ENCODE assay signal across 1 cellular context in the genomic region with DNA sequence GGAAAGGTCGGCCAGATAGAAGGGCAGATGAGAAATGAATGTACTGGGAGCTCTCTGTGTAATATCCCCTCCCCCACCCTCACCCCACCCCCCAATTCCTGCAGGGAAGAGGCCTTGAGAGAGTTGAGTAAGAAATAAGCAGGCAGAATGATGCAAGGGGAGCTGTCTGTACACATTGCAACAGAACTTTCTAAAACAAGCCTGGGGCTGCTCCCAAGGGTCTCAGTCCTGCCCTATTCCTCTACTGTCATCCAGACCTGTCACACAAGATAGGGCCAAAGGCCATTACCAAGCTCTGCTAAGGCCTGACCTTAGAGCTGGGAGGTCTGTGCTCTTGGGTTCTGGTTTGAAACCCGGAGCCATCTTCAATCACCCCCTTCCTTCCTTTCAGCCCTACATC.
A peak's percentile ranks its signal among the peaks of the same experiment; 100 is the strongest.
TF ChIP-seq lines count a peak whose summit lies in the region.

No MANE protein-coding gene starts in this region.

TF ChIP-seq in HepG2, 621 proteins besides CTCF, POLR2A, EP300 and RAD21 (continued from another document and continues in another):
- TF ChIP-seq, protein P1, sequence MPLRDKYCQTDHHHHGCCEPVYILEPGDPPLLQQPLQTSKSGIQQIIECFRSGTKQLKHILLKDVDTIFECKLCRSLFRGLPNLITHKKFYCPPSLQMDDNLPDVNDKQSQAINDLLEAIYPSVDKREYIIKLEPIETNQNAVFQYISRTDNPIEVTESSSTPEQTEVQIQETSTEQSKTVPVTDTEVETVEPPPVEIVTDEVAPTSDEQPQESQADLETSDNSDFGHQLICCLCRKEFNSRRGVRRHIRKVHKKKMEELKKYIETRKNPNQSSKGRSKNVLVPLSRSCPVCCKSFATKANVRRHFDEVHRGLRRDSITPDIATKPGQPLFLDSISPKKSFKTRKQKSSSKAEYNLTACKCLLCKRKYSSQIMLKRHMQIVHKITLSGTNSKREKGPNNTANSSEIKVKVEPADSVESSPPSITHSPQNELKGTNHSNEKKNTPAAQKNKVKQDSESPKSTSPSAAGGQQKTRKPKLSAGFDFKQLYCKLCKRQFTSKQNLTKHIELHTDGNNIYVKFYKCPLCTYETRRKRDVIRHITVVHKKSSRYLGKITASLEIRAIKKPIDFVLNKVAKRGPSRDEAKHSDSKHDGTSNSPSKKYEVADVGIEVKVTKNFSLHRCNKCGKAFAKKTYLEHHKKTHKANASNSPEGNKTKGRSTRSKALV (CRISPR knock-in tag; IDR thresholded peaks at IDR 0.05), result no peak
- no peak for TF ChIP-seq ZNF225 (CRISPR knock-in tag; IDR thresholded peaks at IDR 0.05)
- peak; percentile 76 for TF ChIP-seq MED1 (CRISPR knock-in tag; IDR thresholded peaks at IDR 0.05)
- TF ChIP-seq ZNF12 (CRISPR knock-in tag; IDR thresholded peaks at IDR 0.05), result peak; percentile 86; the same call in 1 of the 2 replicates
- TF ChIP-seq, protein P2, sequence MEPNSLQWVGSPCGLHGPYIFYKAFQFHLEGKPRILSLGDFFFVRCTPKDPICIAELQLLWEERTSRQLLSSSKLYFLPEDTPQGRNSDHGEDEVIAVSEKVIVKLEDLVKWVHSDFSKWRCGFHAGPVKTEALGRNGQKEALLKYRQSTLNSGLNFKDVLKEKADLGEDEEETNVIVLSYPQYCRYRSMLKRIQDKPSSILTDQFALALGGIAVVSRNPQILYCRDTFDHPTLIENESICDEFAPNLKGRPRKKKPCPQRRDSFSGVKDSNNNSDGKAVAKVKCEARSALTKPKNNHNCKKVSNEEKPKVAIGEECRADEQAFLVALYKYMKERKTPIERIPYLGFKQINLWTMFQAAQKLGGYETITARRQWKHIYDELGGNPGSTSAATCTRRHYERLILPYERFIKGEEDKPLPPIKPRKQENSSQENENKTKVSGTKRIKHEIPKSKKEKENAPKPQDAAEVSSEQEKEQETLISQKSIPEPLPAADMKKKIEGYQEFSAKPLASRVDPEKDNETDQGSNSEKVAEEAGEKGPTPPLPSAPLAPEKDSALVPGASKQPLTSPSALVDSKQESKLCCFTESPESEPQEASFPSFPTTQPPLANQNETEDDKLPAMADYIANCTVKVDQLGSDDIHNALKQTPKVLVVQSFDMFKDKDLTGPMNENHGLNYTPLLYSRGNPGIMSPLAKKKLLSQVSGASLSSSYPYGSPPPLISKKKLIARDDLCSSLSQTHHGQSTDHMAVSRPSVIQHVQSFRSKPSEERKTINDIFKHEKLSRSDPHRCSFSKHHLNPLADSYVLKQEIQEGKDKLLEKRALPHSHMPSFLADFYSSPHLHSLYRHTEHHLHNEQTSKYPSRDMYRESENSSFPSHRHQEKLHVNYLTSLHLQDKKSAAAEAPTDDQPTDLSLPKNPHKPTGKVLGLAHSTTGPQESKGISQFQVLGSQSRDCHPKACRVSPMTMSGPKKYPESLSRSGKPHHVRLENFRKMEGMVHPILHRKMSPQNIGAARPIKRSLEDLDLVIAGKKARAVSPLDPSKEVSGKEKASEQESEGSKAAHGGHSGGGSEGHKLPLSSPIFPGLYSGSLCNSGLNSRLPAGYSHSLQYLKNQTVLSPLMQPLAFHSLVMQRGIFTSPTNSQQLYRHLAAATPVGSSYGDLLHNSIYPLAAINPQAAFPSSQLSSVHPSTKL (CRISPR knock-in tag; IDR thresholded peaks at IDR 0.05), result peak; percentile 92
- no peak for TF ChIP-seq GTF2F1 (IDR thresholded peaks at IDR 0.05; ENCODE audit: low read length)
- TF ChIP-seq, protein P3, sequence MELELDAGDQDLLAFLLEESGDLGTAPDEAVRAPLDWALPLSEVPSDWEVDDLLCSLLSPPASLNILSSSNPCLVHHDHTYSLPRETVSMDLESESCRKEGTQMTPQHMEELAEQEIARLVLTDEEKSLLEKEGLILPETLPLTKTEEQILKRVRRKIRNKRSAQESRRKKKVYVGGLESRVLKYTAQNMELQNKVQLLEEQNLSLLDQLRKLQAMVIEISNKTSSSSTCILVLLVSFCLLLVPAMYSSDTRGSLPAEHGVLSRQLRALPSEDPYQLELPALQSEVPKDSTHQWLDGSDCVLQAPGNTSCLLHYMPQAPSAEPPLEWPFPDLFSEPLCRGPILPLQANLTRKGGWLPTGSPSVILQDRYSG (CRISPR knock-in tag; IDR thresholded peaks at IDR 0.05), result no peak
- TF ChIP-seq CEBPB (IDR thresholded peaks at IDR 0.05; ENCODE audit: borderline replicate concordance, low read depth, low read length), result peak; percentile 98
- no peak for TF ChIP-seq ZNF333 (CRISPR knock-in tag; IDR thresholded peaks at IDR 0.05; ENCODE audit: borderline replicate concordance)
- TF ChIP-seq FOXJ3 (CRISPR knock-in tag; IDR thresholded peaks at IDR 0.05; ENCODE audit: borderline replicate concordance), result peak; percentile 66; the same call in 1 of the 2 replicates
- no peak for TF ChIP-seq KDM1A (CRISPR knock-in tag; IDR thresholded peaks at IDR 0.05)
- TF ChIP-seq, protein P4, sequence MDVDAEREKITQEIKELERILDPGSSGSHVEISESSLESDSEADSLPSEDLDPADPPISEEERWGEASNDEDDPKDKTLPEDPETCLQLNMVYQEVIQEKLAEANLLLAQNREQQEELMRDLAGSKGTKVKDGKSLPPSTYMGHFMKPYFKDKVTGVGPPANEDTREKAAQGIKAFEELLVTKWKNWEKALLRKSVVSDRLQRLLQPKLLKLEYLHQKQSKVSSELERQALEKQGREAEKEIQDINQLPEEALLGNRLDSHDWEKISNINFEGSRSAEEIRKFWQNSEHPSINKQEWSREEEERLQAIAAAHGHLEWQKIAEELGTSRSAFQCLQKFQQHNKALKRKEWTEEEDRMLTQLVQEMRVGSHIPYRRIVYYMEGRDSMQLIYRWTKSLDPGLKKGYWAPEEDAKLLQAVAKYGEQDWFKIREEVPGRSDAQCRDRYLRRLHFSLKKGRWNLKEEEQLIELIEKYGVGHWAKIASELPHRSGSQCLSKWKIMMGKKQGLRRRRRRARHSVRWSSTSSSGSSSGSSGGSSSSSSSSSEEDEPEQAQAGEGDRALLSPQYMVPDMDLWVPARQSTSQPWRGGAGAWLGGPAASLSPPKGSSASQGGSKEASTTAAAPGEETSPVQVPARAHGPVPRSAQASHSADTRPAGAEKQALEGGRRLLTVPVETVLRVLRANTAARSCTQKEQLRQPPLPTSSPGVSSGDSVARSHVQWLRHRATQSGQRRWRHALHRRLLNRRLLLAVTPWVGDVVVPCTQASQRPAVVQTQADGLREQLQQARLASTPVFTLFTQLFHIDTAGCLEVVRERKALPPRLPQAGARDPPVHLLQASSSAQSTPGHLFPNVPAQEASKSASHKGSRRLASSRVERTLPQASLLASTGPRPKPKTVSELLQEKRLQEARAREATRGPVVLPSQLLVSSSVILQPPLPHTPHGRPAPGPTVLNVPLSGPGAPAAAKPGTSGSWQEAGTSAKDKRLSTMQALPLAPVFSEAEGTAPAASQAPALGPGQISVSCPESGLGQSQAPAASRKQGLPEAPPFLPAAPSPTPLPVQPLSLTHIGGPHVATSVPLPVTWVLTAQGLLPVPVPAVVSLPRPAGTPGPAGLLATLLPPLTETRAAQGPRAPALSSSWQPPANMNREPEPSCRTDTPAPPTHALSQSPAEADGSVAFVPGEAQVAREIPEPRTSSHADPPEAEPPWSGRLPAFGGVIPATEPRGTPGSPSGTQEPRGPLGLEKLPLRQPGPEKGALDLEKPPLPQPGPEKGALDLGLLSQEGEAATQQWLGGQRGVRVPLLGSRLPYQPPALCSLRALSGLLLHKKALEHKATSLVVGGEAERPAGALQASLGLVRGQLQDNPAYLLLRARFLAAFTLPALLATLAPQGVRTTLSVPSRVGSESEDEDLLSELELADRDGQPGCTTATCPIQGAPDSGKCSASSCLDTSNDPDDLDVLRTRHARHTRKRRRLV (CRISPR knock-in tag; IDR thresholded peaks at IDR 0.05), result no peak
- no peak for TF ChIP-seq ZNF121 (CRISPR knock-in tag; IDR thresholded peaks at IDR 0.05)
- no peak for TF ChIP-seq U2AF2 (IDR thresholded peaks at IDR 0.05; ENCODE audit: low read depth, low read length)
- TF ChIP-seq, protein P5, sequence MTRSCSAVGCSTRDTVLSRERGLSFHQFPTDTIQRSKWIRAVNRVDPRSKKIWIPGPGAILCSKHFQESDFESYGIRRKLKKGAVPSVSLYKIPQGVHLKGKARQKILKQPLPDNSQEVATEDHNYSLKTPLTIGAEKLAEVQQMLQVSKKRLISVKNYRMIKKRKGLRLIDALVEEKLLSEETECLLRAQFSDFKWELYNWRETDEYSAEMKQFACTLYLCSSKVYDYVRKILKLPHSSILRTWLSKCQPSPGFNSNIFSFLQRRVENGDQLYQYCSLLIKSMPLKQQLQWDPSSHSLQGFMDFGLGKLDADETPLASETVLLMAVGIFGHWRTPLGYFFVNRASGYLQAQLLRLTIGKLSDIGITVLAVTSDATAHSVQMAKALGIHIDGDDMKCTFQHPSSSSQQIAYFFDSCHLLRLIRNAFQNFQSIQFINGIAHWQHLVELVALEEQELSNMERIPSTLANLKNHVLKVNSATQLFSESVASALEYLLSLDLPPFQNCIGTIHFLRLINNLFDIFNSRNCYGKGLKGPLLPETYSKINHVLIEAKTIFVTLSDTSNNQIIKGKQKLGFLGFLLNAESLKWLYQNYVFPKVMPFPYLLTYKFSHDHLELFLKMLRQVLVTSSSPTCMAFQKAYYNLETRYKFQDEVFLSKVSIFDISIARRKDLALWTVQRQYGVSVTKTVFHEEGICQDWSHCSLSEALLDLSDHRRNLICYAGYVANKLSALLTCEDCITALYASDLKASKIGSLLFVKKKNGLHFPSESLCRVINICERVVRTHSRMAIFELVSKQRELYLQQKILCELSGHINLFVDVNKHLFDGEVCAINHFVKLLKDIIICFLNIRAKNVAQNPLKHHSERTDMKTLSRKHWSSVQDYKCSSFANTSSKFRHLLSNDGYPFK (CRISPR knock-in tag; IDR thresholded peaks at IDR 0.05; ENCODE audit: borderline replicate concordance), result no peak
- TF ChIP-seq TSC22D2 (CRISPR knock-in tag; IDR thresholded peaks at IDR 0.05; ENCODE audit: borderline replicate concordance), result 0 out of 2 replicates have a peak, but pooled peaks have one; percentile 57
- no peak for TF ChIP-seq KLF11 (CRISPR knock-in tag; IDR thresholded peaks at IDR 0.05)
- no peak for TF ChIP-seq MTF2 (CRISPR knock-in tag; IDR thresholded peaks at IDR 0.05; ENCODE audit: borderline replicate concordance)
- TF ChIP-seq FOXO1 (CRISPR knock-in tag; IDR thresholded peaks at IDR 0.05), result peak; percentile 71; the same call in 1 of the 2 replicates
- TF ChIP-seq CHCHD3 (CRISPR knock-in tag; IDR thresholded peaks at IDR 0.05), result no peak
- TF ChIP-seq ZNF7 (CRISPR knock-in tag; IDR thresholded peaks at IDR 0.05), result no peak
- TF ChIP-seq, protein P6, sequence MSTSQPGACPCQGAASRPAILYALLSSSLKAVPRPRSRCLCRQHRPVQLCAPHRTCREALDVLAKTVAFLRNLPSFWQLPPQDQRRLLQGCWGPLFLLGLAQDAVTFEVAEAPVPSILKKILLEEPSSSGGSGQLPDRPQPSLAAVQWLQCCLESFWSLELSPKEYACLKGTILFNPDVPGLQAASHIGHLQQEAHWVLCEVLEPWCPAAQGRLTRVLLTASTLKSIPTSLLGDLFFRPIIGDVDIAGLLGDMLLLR (CRISPR knock-in tag; IDR thresholded peaks at IDR 0.05), result no peak
- TF ChIP-seq SNRNP70 (IDR thresholded peaks at IDR 0.05; ENCODE audit: low read depth, low read length), result no peak
- peak; percentile 48; the same call in 1 of the 2 replicates for TF ChIP-seq ZNF543 (CRISPR knock-in tag; IDR thresholded peaks at IDR 0.05)
- TF ChIP-seq, protein P7, sequence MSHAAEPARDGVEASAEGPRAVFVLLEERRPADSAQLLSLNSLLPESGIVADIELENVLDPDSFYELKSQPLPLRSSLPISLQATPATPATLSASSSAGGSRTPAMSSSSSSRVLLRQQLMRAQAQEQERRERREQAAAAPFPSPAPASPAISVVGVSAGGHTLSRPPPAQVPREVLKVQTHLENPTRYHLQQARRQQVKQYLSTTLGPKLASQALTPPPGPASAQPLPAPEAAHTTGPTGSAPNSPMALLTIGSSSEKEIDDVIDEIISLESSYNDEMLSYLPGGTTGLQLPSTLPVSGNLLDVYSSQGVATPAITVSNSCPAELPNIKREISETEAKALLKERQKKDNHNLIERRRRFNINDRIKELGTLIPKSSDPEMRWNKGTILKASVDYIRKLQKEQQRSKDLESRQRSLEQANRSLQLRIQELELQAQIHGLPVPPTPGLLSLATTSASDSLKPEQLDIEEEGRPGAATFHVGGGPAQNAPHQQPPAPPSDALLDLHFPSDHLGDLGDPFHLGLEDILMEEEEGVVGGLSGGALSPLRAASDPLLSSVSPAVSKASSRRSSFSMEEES (CRISPR knock-in tag; IDR thresholded peaks at IDR 0.05), result 0 out of 2 replicates have a peak, but pooled peaks have one; percentile 30
- no peak for TF ChIP-seq ZEB1 (IDR thresholded peaks at IDR 0.05; ENCODE audit: insufficient replicate concordance, low read depth)
- no peak; the same call in 1 of the 2 replicates for TF ChIP-seq ZNF878 (CRISPR knock-in tag; IDR thresholded peaks at IDR 0.05)
- TF ChIP-seq, protein P8, sequence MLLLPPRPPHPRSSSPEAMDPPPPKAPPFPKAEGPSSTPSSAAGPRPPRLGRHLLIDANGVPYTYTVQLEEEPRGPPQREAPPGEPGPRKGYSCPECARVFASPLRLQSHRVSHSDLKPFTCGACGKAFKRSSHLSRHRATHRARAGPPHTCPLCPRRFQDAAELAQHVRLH (CRISPR knock-in tag; IDR thresholded peaks at IDR 0.05; ENCODE audit: borderline replicate concordance, low read depth), result peak; percentile 62; the same call in 1 of the 2 replicates
- TF ChIP-seq, protein P9, sequence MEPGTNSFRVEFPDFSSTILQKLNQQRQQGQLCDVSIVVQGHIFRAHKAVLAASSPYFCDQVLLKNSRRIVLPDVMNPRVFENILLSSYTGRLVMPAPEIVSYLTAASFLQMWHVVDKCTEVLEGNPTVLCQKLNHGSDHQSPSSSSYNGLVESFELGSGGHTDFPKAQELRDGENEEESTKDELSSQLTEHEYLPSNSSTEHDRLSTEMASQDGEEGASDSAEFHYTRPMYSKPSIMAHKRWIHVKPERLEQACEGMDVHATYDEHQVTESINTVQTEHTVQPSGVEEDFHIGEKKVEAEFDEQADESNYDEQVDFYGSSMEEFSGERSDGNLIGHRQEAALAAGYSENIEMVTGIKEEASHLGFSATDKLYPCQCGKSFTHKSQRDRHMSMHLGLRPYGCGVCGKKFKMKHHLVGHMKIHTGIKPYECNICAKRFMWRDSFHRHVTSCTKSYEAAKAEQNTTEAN (CRISPR knock-in tag; conservative IDR thresholded peaks at IDR 0.05), result no peak
- TF ChIP-seq ZNF260 (CRISPR knock-in tag; IDR thresholded peaks at IDR 0.05; ENCODE audit: borderline replicate concordance, low read depth), result no peak
- TF ChIP-seq, protein P10, sequence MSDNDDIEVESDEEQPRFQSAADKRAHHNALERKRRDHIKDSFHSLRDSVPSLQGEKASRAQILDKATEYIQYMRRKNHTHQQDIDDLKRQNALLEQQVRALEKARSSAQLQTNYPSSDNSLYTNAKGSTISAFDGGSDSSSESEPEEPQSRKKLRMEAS (IDR thresholded peaks at IDR 0.05), result peak; percentile 39; the same call in 1 of the 2 replicates
- TF ChIP-seq REPIN1 (CRISPR knock-in tag; IDR thresholded peaks at IDR 0.05; ENCODE audit: borderline replicate concordance, low read depth), result no peak
- TF ChIP-seq, protein P11, sequence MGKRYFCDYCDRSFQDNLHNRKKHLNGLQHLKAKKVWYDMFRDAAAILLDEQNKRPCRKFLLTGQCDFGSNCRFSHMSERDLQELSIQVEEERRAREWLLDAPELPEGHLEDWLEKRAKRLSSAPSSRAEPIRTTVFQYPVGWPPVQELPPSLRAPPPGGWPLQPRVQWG (CRISPR knock-in tag; IDR thresholded peaks at IDR 0.05; ENCODE audit: borderline replicate concordance, low read depth), result no peak
- TF ChIP-seq ZNF816 (CRISPR knock-in tag; IDR thresholded peaks at IDR 0.05; ENCODE audit: borderline replicate concordance), result no peak
- TF ChIP-seq CENPX (CRISPR knock-in tag; IDR thresholded peaks at IDR 0.05), result no peak
- no peak for TF ChIP-seq CBFB (CRISPR knock-in tag; IDR thresholded peaks at IDR 0.05)
- TF ChIP-seq ZNF33B (CRISPR knock-in tag; IDR thresholded peaks at IDR 0.05), result no peak
- no peak for TF ChIP-seq MAFF (IDR thresholded peaks at IDR 0.05; ENCODE audit: low read depth, low read length)
- peak; percentile 9; the same call in 1 of the 2 replicates for TF ChIP-seq STAG1 (CRISPR knock-in tag; IDR thresholded peaks at IDR 0.05)
- peak; percentile 68; the same call in 1 of the 2 replicates for TF ChIP-seq IRF2 (CRISPR knock-in tag; IDR thresholded peaks at IDR 0.05)
- no peak for TF ChIP-seq ZNF709 (CRISPR knock-in tag; IDR thresholded peaks at IDR 0.05)
- no peak for TF ChIP-seq MLLT10 (CRISPR knock-in tag; IDR thresholded peaks at IDR 0.05)
